Comparison of ENCODE assay signal across 9 cellular contexts in the genomic region with DNA sequence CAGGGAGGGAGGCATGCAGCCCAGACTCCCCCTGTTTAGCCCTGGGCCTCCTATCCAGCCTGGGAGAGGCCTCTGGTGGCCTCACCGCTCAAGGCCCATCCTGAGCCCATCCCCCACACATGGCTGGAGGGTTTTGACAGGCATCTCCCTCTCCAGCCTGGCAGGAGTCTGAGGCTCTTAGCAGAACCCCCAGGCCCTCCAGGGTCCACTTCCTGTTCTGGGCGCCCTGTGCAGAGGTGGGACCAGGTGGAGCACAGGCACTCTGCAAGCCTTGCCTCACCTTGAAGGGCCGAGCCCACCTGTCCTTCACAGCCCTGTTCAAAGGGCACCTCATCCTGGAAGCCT. TPM values are rescaled to one million over a fixed set of nuclear protein-coding genes. Genes with fewer than 3 reads are reported as not detected.
"Had no signal": no experiment of that assay in that cellular context is flagged by ENCODE, and none has a peak within 500 bp of the region (broad histone marks: within the 10 kb centered on the region; RNA-seq: fewer than 3 reads in every experiment).

No MANE protein-coding gene starts in this region.

RNA-seq across cellular contexts. Expression of a gene that starts 13.5 kb away (rescaled TPM):
- total RNA-seq: activated CD4-positive, alpha-beta memory T cell treated with anti-CD3 and anti-CD28 coated beads, Interleukin-2, amount 10 ng/mL, durations not matched to agents 7 days and 5 days; activated CD8-positive, alpha-beta memory T cell treated with anti-CD3 and anti-CD28 coated beads, Interleukin-2, amount 10 ng/mL, durations not matched to agents 7 days and 5 days; activated naive CD4-positive, alpha-beta T cell treated with anti-CD3 and anti-CD28 coated beads for 36 hours; activated naive CD4-positive, alpha-beta T cell treated with anti-CD3 and anti-CD28 coated beads, Interleukin-2, amount 50 U/mL, for 72 hours; activated T-helper 2 cell treated with anti-CD3 and anti-CD28 coated beads, Interferon-gamma antibody, Interleukin-2, Interleukin-4, amounts not matched to agents 10 μg/mL and 5 μg/mL and 100 μg/mL, durations not matched to agents 14 hours and 24 hours and 36 hours; MCF 10A; SJCRH30; T-helper 1 cell treated with Interleukin-12 subunit alpha and Interleukin-12 subunit beta and Interleukin-4 antibody, amounts not matched to agents 30 ng/mL and 1 ng/mL, for 36 hours; T-helper 2 cell treated with Interferon-gamma antibody and Interleukin-4, amounts not matched to agents 100 ng/mL and 5 ng/mL, for 36 hours had no signal
